ENCODE assay signal across 9 cellular contexts in the genomic region with DNA sequence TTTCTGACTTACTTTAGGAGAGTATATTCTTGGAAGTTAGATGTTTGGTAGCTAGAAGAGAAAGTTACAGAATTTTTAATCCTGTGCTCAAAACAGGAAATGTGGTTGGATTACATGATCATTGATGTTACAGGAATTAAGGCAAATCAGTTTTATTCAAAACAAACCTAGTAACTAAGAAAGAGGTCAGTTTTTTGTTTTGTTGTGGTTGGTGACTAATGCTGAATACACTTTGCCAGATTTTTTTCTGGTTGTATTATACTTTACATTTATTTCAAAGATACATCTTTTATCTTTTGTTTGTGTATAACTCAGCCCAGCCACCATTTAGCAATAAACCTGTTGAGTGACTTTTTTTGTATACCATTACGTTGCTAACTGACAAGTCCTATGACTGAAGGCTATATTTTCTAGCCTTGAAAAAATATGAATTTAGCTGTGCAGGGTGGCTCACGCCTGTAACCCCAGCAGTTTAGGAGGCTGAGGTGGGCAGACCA.
DNase-seq lines count a peak whose midpoint lies in the region; ATAC-seq and TF ChIP-seq lines count a peak whose summit lies in the region.
"Had no signal": no experiment of that assay in that cellular context is flagged by ENCODE, and none has a peak within 500 bp of the region (broad histone marks: within the 10 kb centered on the region; RNA-seq: fewer than 3 reads in every experiment).

No MANE protein-coding gene starts in this region.

- ATAC-seq in activated T-helper 17 cell treated with anti-CD3 and anti-CD28 coated beads, Interleukin-2, amount 50 U/mL, for 72 hours (replicated peaks): peak; percentile 76
- no peak for ATAC-seq in right cardiac atrium
- ATAC-seq in stimulated activated naive B cell treated with anti-CD40 and anti-IgM and Interleukin-4, amounts not matched to agents 10 μg/mL and 1 μg/mL and 100 μg/mL, for 72 hours (replicated peaks): no peak
- no peak for ATAC-seq in GM18505 (IDR thresholded peaks at IDR 0.05; ENCODE audit: unreplicated experiment)

- no peaks in the 10 kb centered on the region for H3K27me3 Mint-ChIP-seq in activated T-helper 17 cell treated with anti-CD3 and anti-CD28 coated beads, Interleukin-2, amount 50 U/mL, for 72 hours
- H3K27me3 Mint-ChIP-seq in stimulated activated naive B cell treated with anti-CD40 and anti-IgM and Interleukin-4, amounts not matched to agents 10 μg/mL and 1 μg/mL and 100 μg/mL, for 72 hours: no peaks in the 10 kb centered on the region

- no peak overlapping the region for H3K4me3 ChIP-seq in HEK293 (ENCODE audit: low read depth, low read length)
- no peak overlapping the region for H3K4me3 ChIP-seq in right cardiac atrium (ENCODE audit: low read length)
- H3K4me3 ChIP-seq: ovary had no signal

- H3K4me1 ChIP-seq in HEK293 (ENCODE audit: control insufficient read depth, insufficient read depth, low read length) (no peaks in the 10 kb centered on the region; the same call in 1 of the 2 replicates), right cardiac atrium (ENCODE audit: control insufficient read depth, insufficient read depth, low read length) (peaks cover 6% of the 10 kb centered on the region)

- peak overlapping the region; percentile 70 for H3K4me3 Mint-ChIP-seq in activated T-helper 17 cell treated with anti-CD3 and anti-CD28 coated beads, Interleukin-2, amount 50 U/mL, for 72 hours
- no peak overlapping the region for H3K4me3 Mint-ChIP-seq in stimulated activated naive B cell treated with anti-CD40 and anti-IgM and Interleukin-4, amounts not matched to agents 10 μg/mL and 1 μg/mL and 100 μg/mL, for 72 hours

- H3K27ac Mint-ChIP-seq in activated T-helper 17 cell treated with anti-CD3 and anti-CD28 coated beads, Interleukin-2, amount 50 U/mL, for 72 hours: peak overlapping the region; percentile 95
- H3K27ac Mint-ChIP-seq in stimulated activated naive B cell treated with anti-CD40 and anti-IgM and Interleukin-4, amounts not matched to agents 10 μg/mL and 1 μg/mL and 100 μg/mL, for 72 hours: peak overlapping the region; percentile 26

- CTCF ChIA-PET in HEK293 (lab: Yijun Ruan, JAX): interaction anchor here (0.7 kb wide), 1 partner anchor 672 kb away, joined by 3 read pairs; no protein-coding TSS in a partner anchor

- 68% methylated on average over 2 of the region's 2 CpGs for WGBS in right cardiac atrium

- DNase-seq in right cardiac atrium (no peak), putamen (ENCODE audit: low spot score) (no peak), RPMI8226 (no peak), medulla oblongata (ENCODE audit: extremely low spot score) (no peak)
- DNase-seq in stimulated activated naive B cell treated with anti-CD40 and anti-IgM and Interleukin-4, amounts not matched to agents 10 μg/mL and 1 μg/mL and 100 μg/mL, for 72 hours: no peak
- DNase-seq: ovary had no signal

- H3K4me1 Mint-ChIP-seq in activated T-helper 17 cell treated with anti-CD3 and anti-CD28 coated beads, Interleukin-2, amount 50 U/mL, for 72 hours: peaks cover 61% of the 10 kb centered on the region
- peaks cover 5% of the 10 kb centered on the region in 2 donors for H3K4me1 Mint-ChIP-seq in stimulated activated naive B cell treated with anti-CD40 and anti-IgM and Interleukin-4, amounts not matched to agents 10 μg/mL and 1 μg/mL and 100 μg/mL, for 72 hours

- H3K9me3 ChIP-seq in HEK293 (ENCODE audit: control insufficient read depth, insufficient read depth, low read depth, low read length) (no peaks in the 10 kb centered on the region), right cardiac atrium (ENCODE audit: control insufficient read depth, low read length) (no peaks in the 10 kb centered on the region)
- H3K9me3 ChIP-seq: ovary had no signal

- TF ChIP-seq POLR2A in GM18505 (IDR thresholded peaks at IDR 0.05; ENCODE audit: borderline replicate concordance, extremely low read depth, insufficient read depth, insufficient read length): no peak

- H3K27me3 ChIP-seq in right cardiac atrium (ENCODE audit: control insufficient read depth, insufficient read depth): no peaks in the 10 kb centered on the region
- H3K27me3 ChIP-seq: ovary had no signal

- TF ChIP-seq CTCF in HEK293 (tag by site-specific recombination; IDR thresholded peaks at IDR 0.05): no peak

- H3K27ac ChIP-seq in HEK293 (ENCODE audit: extremely low read depth, low read depth, low read length) (no peak overlapping the region), right cardiac atrium (ENCODE audit: low read length) (peak overlapping the region; percentile 73)

- peaks cover 66% of the 10 kb centered on the region for H3K36me3 Mint-ChIP-seq in activated T-helper 17 cell treated with anti-CD3 and anti-CD28 coated beads, Interleukin-2, amount 50 U/mL, for 72 hours (ENCODE audit: low read depth)
- H3K36me3 Mint-ChIP-seq in stimulated activated naive B cell treated with anti-CD40 and anti-IgM and Interleukin-4, amounts not matched to agents 10 μg/mL and 1 μg/mL and 100 μg/mL, for 72 hours: peaks cover 11 to 20% of the 10 kb centered on the region in 2 donors

- intact Hi-C loops in right cardiac atrium (cut with DNase I): no loop called here

- H3K9me3 Mint-ChIP-seq in activated T-helper 17 cell treated with anti-CD3 and anti-CD28 coated beads, Interleukin-2, amount 50 U/mL, for 72 hours: no peaks in the 10 kb centered on the region
- H3K9me3 Mint-ChIP-seq in stimulated activated naive B cell treated with anti-CD40 and anti-IgM and Interleukin-4, amounts not matched to agents 10 μg/mL and 1 μg/mL and 100 μg/mL, for 72 hours: no peaks in the 10 kb centered on the region

- H3K36me3 ChIP-seq in HEK293 (ENCODE audit: control insufficient read depth in 2 of 2, insufficient read depth in 1 of 2, low read length in 2 of 2): peaks cover 0 to 12% of the 10 kb centered on the region in 2 experiments; a peak in 1 of 3 replicates
- H3K36me3 ChIP-seq: ovary had no signal

- POLR2A ChIA-PET in HEK293 (lab: Yijun Ruan, JAX): no interaction called here

TF ChIP-seq in HEK293, 187 proteins besides CTCF, POLR2A, EP300 and RAD21:
- TF ChIP-seq IKZF3 (tag by site-specific recombination; IDR thresholded peaks at IDR 0.05) (no peak), ZNF548 (tag by site-specific recombination; IDR thresholded peaks at IDR 0.05) (no peak), ZNF391 (tag by site-specific recombination; IDR thresholded peaks at IDR 0.05; ENCODE audit: borderline replicate concordance, low read depth) (no peak), RBAK (tag by site-specific recombination; IDR thresholded peaks at IDR 0.05) (no peak), SCRT2 (tag by site-specific recombination; IDR thresholded peaks at IDR 0.05) (peak; percentile 53), ZNF174 (tag by site-specific recombination; IDR thresholded peaks at IDR 0.05) (no peak), ZNF670 (tag by site-specific recombination; IDR thresholded peaks at IDR 0.05; ENCODE audit: low read depth) (no peak), PRDM1 (tag by site-specific recombination; IDR thresholded peaks at IDR 0.05) (0 out of 2 replicates have a peak, but pooled peaks have one; percentile 38)
- TF ChIP-seq, protein P1, sequence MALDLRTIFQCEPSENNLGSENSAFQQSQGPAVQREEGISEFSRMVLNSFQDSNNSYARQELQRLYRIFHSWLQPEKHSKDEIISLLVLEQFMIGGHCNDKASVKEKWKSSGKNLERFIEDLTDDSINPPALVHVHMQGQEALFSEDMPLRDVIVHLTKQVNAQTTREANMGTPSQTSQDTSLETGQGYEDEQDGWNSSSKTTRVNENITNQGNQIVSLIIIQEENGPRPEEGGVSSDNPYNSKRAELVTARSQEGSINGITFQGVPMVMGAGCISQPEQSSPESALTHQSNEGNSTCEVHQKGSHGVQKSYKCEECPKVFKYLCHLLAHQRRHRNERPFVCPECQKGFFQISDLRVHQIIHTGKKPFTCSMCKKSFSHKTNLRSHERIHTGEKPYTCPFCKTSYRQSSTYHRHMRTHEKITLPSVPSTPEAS (tag by site-specific recombination; IDR thresholded peaks at IDR 0.05): no peak
TF ChIP-seq in HEK293: peak in this region for 2.
